In genomic region chr4:98879515-98879914, GRCh38 we compare ENCODE assay signal across 15 cellular contexts. TPM values are rescaled to one million over a fixed set of nuclear protein-coding genes. Genes with fewer than 3 reads are reported as not detected.
DNase-seq lines count a peak whose midpoint lies in the region; ATAC-seq and TF ChIP-seq lines count a peak whose summit lies in the region.
"Had no signal": no experiment of that assay in that cellular context is flagged by ENCODE, and none has a peak within 500 bp of the region (broad histone marks: within the 10 kb centered on the region; RNA-seq: fewer than 3 reads in every experiment).

No MANE protein-coding gene starts in this region.

- H3K4me1 ChIP-seq in cardiac muscle cell (ENCODE audit: low read depth): peaks cover 3% of the 10 kb centered on the region
- peaks cover 0 to 3% (median 0%) of the 10 kb centered on the region in 12 donors for H3K4me1 ChIP-seq in heart left ventricle
- H3K4me1 ChIP-seq: BLaER1 had no signal

- POLR2A ChIA-PET in activated CD8-positive, alpha-beta T cell treated with anti-CD3 and anti-CD28 coated beads for 36 hours (lab: Charles Lee): no interaction called here
- POLR2A ChIA-PET in activated CD8-positive, alpha-beta T cell treated with anti-CD3 and anti-CD28 coated beads, Interleukin-2, amount 10 ng/mL, durations not matched to agents 7 days and 5 days (lab: Charles Lee): no interaction called here

- H3K36me3 ChIP-seq in cardiac muscle cell (peaks cover 9% of the 10 kb centered on the region), heart left ventricle (peaks cover 0 to 65% (median 52%) of the 10 kb centered on the region in 9 donors)

- no peak for ATAC-seq in activated CD8-positive, alpha-beta T cell treated with anti-CD3 and anti-CD28 coated beads for 36 hours
- ATAC-seq in activated CD8-positive, alpha-beta T cell treated with anti-CD3 and anti-CD28 coated beads, Interleukin-2, amount 10 ng/mL, durations not matched to agents 7 days and 5 days: no peak
- ATAC-seq in heart left ventricle (no peak), HG03095 (IDR thresholded peaks at IDR 0.05; ENCODE audit: unreplicated experiment) (no peak)
- ATAC-seq: HCT116 had no signal

- CTCF ChIA-PET in activated CD8-positive, alpha-beta T cell treated with anti-CD3 and anti-CD28 coated beads for 36 hours (lab: Charles Lee): no interaction called here
- CTCF ChIA-PET in activated CD8-positive, alpha-beta T cell treated with anti-CD3 and anti-CD28 coated beads, Interleukin-2, amount 10 ng/mL, durations not matched to agents 7 days and 5 days (lab: Charles Lee): no interaction called here

- H3K36me3 Mint-ChIP-seq in activated CD8-positive, alpha-beta T cell treated with anti-CD3 and anti-CD28 coated beads for 36 hours (ENCODE audit: low read depth): peaks cover 27% of the 10 kb centered on the region
- H3K36me3 Mint-ChIP-seq in activated CD8-positive, alpha-beta T cell treated with anti-CD3 and anti-CD28 coated beads, Interleukin-2, amount 10 ng/mL, durations not matched to agents 7 days and 5 days (ENCODE audit: low read depth): peaks cover 33% of the 10 kb centered on the region
- H3K36me3 Mint-ChIP-seq in activated naive CD8-positive, alpha-beta T cell treated with anti-CD3 and anti-CD28 coated beads for 36 hours: peaks cover 30% of the 10 kb centered on the region

- no peak overlapping the region for H3K4me3 Mint-ChIP-seq in activated CD8-positive, alpha-beta T cell treated with anti-CD3 and anti-CD28 coated beads for 36 hours
- H3K4me3 Mint-ChIP-seq in activated CD8-positive, alpha-beta T cell treated with anti-CD3 and anti-CD28 coated beads, Interleukin-2, amount 10 ng/mL, durations not matched to agents 7 days and 5 days: no peak overlapping the region
- no peak overlapping the region for H3K4me3 Mint-ChIP-seq in activated naive CD8-positive, alpha-beta T cell treated with anti-CD3 and anti-CD28 coated beads for 36 hours

- intact Hi-C loops in activated CD8-positive, alpha-beta T cell treated with anti-CD3 and anti-CD28 coated beads for 36 hours (cut with micrococcal nuclease): no loop called here
- intact Hi-C loops in heart left ventricle (cut with DNase I): no loop called here

- no peaks in the 10 kb centered on the region for H3K4me1 Mint-ChIP-seq in activated CD8-positive, alpha-beta T cell treated with anti-CD3 and anti-CD28 coated beads for 36 hours (ENCODE audit: low read depth)
- H3K4me1 Mint-ChIP-seq in activated CD8-positive, alpha-beta T cell treated with anti-CD3 and anti-CD28 coated beads, Interleukin-2, amount 10 ng/mL, durations not matched to agents 7 days and 5 days (ENCODE audit: low read depth): no peaks in the 10 kb centered on the region
- no peaks in the 10 kb centered on the region for H3K4me1 Mint-ChIP-seq in activated naive CD8-positive, alpha-beta T cell treated with anti-CD3 and anti-CD28 coated beads for 36 hours

- H3K9me3 Mint-ChIP-seq in activated CD8-positive, alpha-beta T cell treated with anti-CD3 and anti-CD28 coated beads for 36 hours: no peaks in the 10 kb centered on the region
- no peaks in the 10 kb centered on the region for H3K9me3 Mint-ChIP-seq in activated CD8-positive, alpha-beta T cell treated with anti-CD3 and anti-CD28 coated beads, Interleukin-2, amount 10 ng/mL, durations not matched to agents 7 days and 5 days (ENCODE audit: insufficient read depth)
- H3K9me3 Mint-ChIP-seq in activated naive CD8-positive, alpha-beta T cell treated with anti-CD3 and anti-CD28 coated beads for 36 hours: no peaks in the 10 kb centered on the region

- H3K4me3 ChIP-seq in cardiac muscle cell: no peak overlapping the region
- no peak overlapping the region for H3K4me3 ChIP-seq in heart left ventricle
- H3K4me3 ChIP-seq: BLaER1, GM23248 had no signal

- H3K27ac ChIP-seq in cardiac muscle cell: peak overlapping the region; percentile 16
- no peak overlapping the region for H3K27ac ChIP-seq in heart left ventricle
- H3K27ac ChIP-seq: BLaER1, GM23248 had no signal

- no peak for TF ChIP-seq CTCF in activated CD8-positive, alpha-beta T cell treated with anti-CD3 and anti-CD28 coated beads for 36 hours (IDR thresholded peaks at IDR 0.05)
- TF ChIP-seq CTCF in cardiac muscle cell (IDR thresholded peaks at IDR 0.05; ENCODE audit: low read depth, low read length) (no peak), heart left ventricle (IDR thresholded peaks at IDR 0.05) (no peak)

- TF ChIP-seq POLR2A in heart left ventricle (IDR thresholded peaks at IDR 0.05): no peak

- no peak for DNase-seq in activated CD8-positive, alpha-beta T cell treated with anti-CD3 and anti-CD28 coated beads for 36 hours
- no peak for DNase-seq in activated CD8-positive, alpha-beta T cell treated with anti-CD3 and anti-CD28 coated beads, Interleukin-2, amount 10 ng/mL, durations not matched to agents 7 days and 5 days
- DNase-seq in cardiac muscle cell (ENCODE audit: low read depth in 1 of 2, low spot score in 1 of 2): no peak
- no peak for DNase-seq in heart left ventricle
- no peak for DNase-seq in activated naive CD8-positive, alpha-beta T cell treated with anti-CD3 and anti-CD28 coated beads for 36 hours
- no peak for DNase-seq in cerebellar nuclear complex (lab: John Stamatoyannopoulos, UW)
- no peak for DNase-seq in stimulated activated naive CD4-positive, alpha-beta T cell (lab: John Stamatoyannopoulos, UW)
- DNase-seq: 8988T, AML-193, Calu3, DMS 273 treated with DMSO at 0.1 percent for 48 hours, GM23248 had no signal

- H3K9me3 ChIP-seq in cardiac muscle cell (ENCODE audit: low read depth) (no peaks in the 10 kb centered on the region), heart left ventricle (no peaks in the 10 kb centered on the region)
- H3K9me3 ChIP-seq: BLaER1 had no signal

- peak overlapping the region; percentile 48 for H3K27ac Mint-ChIP-seq in activated CD8-positive, alpha-beta T cell treated with anti-CD3 and anti-CD28 coated beads for 36 hours
- H3K27ac Mint-ChIP-seq in activated CD8-positive, alpha-beta T cell treated with anti-CD3 and anti-CD28 coated beads, Interleukin-2, amount 10 ng/mL, durations not matched to agents 7 days and 5 days: no peak overlapping the region
- H3K27ac Mint-ChIP-seq in activated naive CD8-positive, alpha-beta T cell treated with anti-CD3 and anti-CD28 coated beads for 36 hours: peak overlapping the region; percentile 14

- no peaks in the 10 kb centered on the region for H3K27me3 Mint-ChIP-seq in activated CD8-positive, alpha-beta T cell treated with anti-CD3 and anti-CD28 coated beads for 36 hours
- H3K27me3 Mint-ChIP-seq in activated CD8-positive, alpha-beta T cell treated with anti-CD3 and anti-CD28 coated beads, Interleukin-2, amount 10 ng/mL, durations not matched to agents 7 days and 5 days (ENCODE audit: low read depth): no peaks in the 10 kb centered on the region
- no peaks in the 10 kb centered on the region for H3K27me3 Mint-ChIP-seq in activated naive CD8-positive, alpha-beta T cell treated with anti-CD3 and anti-CD28 coated beads for 36 hours

- no peaks in the 10 kb centered on the region for H3K27me3 ChIP-seq in cardiac muscle cell
- no peaks in the 10 kb centered on the region for H3K27me3 ChIP-seq in heart left ventricle
- H3K27me3 ChIP-seq: BLaER1 had no signal

RNA-seq across cellular contexts. Expression of gene EIF4E, which starts 49.4 kb away (rescaled TPM):
- 100 to 1,000 TPM; 118 to 121 TPM for total RNA-seq in activated CD8-positive, alpha-beta T cell treated with anti-CD3 and anti-CD28 coated beads for 36 hours
- 100 to 1,000 TPM; 103 to 105 TPM for total RNA-seq in activated CD8-positive, alpha-beta T cell treated with anti-CD3 and anti-CD28 coated beads, Interleukin-2, amount 10 ng/mL, durations not matched to agents 7 days and 5 days
- total RNA-seq in cardiac muscle cell: 72.3 and 119 TPM in 2 replicates
- 143 and 165 TPM in 2 replicates for polyA plus RNA-seq in cardiac muscle cell
- 10 to 100 TPM; 49.3 to 93.2 (median 62.2) TPM for total RNA-seq in heart left ventricle
- polyA plus RNA-seq in heart left ventricle: 10 to 100 TPM in 1 of 2 donors, 1 to 10 TPM in 1; 8.3 to 80.3 TPM
- 100 to 1,000 TPM; 179 to 181 TPM for total RNA-seq in activated naive CD8-positive, alpha-beta T cell treated with anti-CD3 and anti-CD28 coated beads for 36 hours
